Comparison of ENCODE assay signal across 16 cellular contexts in the genomic region with DNA sequence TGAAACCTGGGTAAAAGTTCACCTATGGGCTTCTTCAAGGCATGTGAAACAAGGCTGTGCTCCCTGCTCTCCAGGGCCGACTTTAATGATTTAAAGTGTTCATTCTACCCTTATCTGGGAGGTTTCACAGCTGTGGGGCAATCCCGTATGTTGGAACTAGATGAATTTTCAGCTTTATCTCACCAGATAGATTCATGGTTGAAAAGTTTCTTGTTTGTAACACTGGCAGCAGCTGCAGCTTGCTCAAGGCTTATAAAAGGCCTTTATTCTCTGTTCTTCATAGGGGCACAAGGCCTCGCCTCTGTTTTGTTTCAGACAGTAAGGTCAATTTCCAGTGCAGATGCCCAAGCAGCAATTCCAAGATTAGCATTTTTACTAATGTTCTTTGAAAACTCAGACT.
DNase-seq lines count a peak whose midpoint lies in the region; ATAC-seq and TF ChIP-seq lines count a peak whose summit lies in the region.
"Had no signal": no experiment of that assay in that cellular context is flagged by ENCODE, and none has a peak within 500 bp of the region (broad histone marks: within the 10 kb centered on the region; RNA-seq: fewer than 3 reads in every experiment).

No MANE protein-coding gene starts in this region.

- in situ Hi-C loops in mammary epithelial cell (cut with MboI; ENCODE audit: low sequenced_read_pairs in 2 of 2) = no loop called here

- no peaks in the 10 kb centered on the region for H3K36me3 ChIP-seq in hepatocyte (replicated peaks; ENCODE audit: insufficient read depth, low read depth)
- H3K36me3 ChIP-seq in mammary epithelial cell (ENCODE audit: insufficient read depth, low read length) = no peaks in the 10 kb centered on the region

- no peaks in the 10 kb centered on the region for H3K9me3 ChIP-seq in hepatocyte (ENCODE audit: low read depth)
- H3K9me3 ChIP-seq in mammary epithelial cell (replicated peaks; ENCODE audit: insufficient read depth, low read length) = no peaks in the 10 kb centered on the region
- H3K9me3 ChIP-seq: ascending aorta, Caco-2 had no signal

- no peaks in the 10 kb centered on the region for H4K20me1 ChIP-seq in hepatocyte (ENCODE audit: insufficient read depth, poor library complexity, severe bottlenecking)
- H4K20me1 ChIP-seq in mammary epithelial cell (ENCODE audit: insufficient read depth, low read length) = no peaks in the 10 kb centered on the region

- WGBS in hepatocyte (ENCODE audit: low lambda C conversion rate, missing lambda C conversion rate) = 46% methylated on average over 3 of the region's 3 CpGs
- 46% methylated on average over 3 of the region's 3 CpGs for WGBS in mammary epithelial cell (ENCODE audit: low coverage, missing lambda C conversion rate)

- peak; percentile 13 for DNase-seq in RPMI7951 (ENCODE audit: low read depth)
- DNase-seq in dorsolateral prefrontal cortex = peak in 6 of 10 donors; percentile 34 to 73 (median 54)
- peak; percentile 3 for DNase-seq in hepatocyte (ENCODE audit: low spot score)
- peak; percentile 98 for DNase-seq in pons (ENCODE audit: low spot score)
- DNase-seq in amniotic stem cell (lab: John Stamatoyannopoulos, UW) = no peak
- DNase-seq in stimulated activated CD4-positive, alpha-beta T cell treated with anti-CD3 and anti-CD28 coated beads, Interleukin-2, amount 100 ng/mL, for 24 hours = no peak
- DNase-seq in mammary epithelial cell = no peak
- DNase-seq: activated CD4-positive, alpha-beta T cell treated with anti-CD3 and anti-CD28 coated beads, Interleukin-2, amount 50 U/mL, for 4 hours; activated T-cell treated with anti-CD3 and anti-CD28 coated beads, Interleukin-2, amount 50 U/mL, for 72 hours; Caco-2; NCI-H69; PC-3; stimulated activated CD4-positive, alpha-beta T cell treated with anti-CD3 and anti-CD28 coated beads, Interleukin-12 subunit alpha, Interleukin-12 subunit beta, amount 100 ng/mL, for 4 hours; stimulated activated naive CD8-positive, alpha-beta T cell treated with anti-CD3 and anti-CD28 coated beads, Interleukin-15, Interleukin-2, amounts not matched to agents 100 U/mL and 50 U/mL, for 24 hours had no signal

- no TSS peak for BruUV-seq in mammary epithelial cell (replicated peaks; lab: Mats Ljungman, UMichigan)

- H3K4me2 ChIP-seq in hepatocyte (no peak overlapping the region), mammary epithelial cell (ENCODE audit: insufficient read depth, low read depth, low read length) (no peak overlapping the region)

- dilution Hi-C loops in mammary epithelial cell (cut with HindIII; ENCODE audit: low sequenced_read_pairs) = no loop called here

- H3K4me3 ChIP-seq in dorsolateral prefrontal cortex (peak overlapping the region in 3 of 59 donors; percentile 9 to 35 (median 20)), hepatocyte (no peak overlapping the region), mammary epithelial cell (replicated peaks in 1 of 3; ENCODE audit: insufficient read depth in 1 of 3, low read depth in 2 of 3, low read length in 3 of 3) (no peak overlapping the region)
- H3K4me3 ChIP-seq: ascending aorta had no signal

- H3K27ac ChIP-seq in dorsolateral prefrontal cortex (peak overlapping the region in 57 of 59 donors; percentile 24 to 97 (median 84)), hepatocyte (no peak overlapping the region), mammary epithelial cell (ENCODE audit: insufficient read depth, low read depth, low read length) (no peak overlapping the region)
- H3K27ac ChIP-seq: ascending aorta had no signal

- TF ChIP-seq CTCF in dorsolateral prefrontal cortex (IDR thresholded peaks at IDR 0.05 in 54 of 56, conservative IDR thresholded peaks at IDR 0.05 in 2 of 56; ENCODE audit: low read depth in 1 of 56, partially characterized antibody in 56 of 56) (peak in 4 of 56 donors; percentile 13 to 34 (median 30)), hepatocyte (IDR thresholded peaks at IDR 0.05; ENCODE audit: poor library complexity) (no peak), mammary epithelial cell (conservative IDR thresholded peaks at IDR 0.05 in 1 of 2, IDR thresholded peaks at IDR 0.05 in 1 of 2; ENCODE audit: extremely low read depth in 1 of 2, insufficient read depth in 1 of 2, low read depth in 1 of 2, low read length in 2 of 2) (no peak)

- CTCF ChIA-PET in mammary epithelial cell (lab: Charles Lee; ENCODE audit: low non-redundant PET) = no interaction called here

- H3K4me1 ChIP-seq in hepatocyte (ENCODE audit: insufficient read depth) (peaks cover 6% of the 10 kb centered on the region), mammary epithelial cell (ENCODE audit: insufficient read depth, low read length) (no peaks in the 10 kb centered on the region)
- H3K4me1 ChIP-seq: ascending aorta, Caco-2 had no signal

- H3K27me3 ChIP-seq in dorsolateral prefrontal cortex (no peaks in the 10 kb centered on the region), hepatocyte (no peaks in the 10 kb centered on the region), mammary epithelial cell (ENCODE audit: insufficient read depth, low read length) (no peaks in the 10 kb centered on the region)
- H3K27me3 ChIP-seq: ascending aorta had no signal

- no peak overlapping the region for H3K9ac ChIP-seq in mammary epithelial cell (ENCODE audit: insufficient read depth, low read length)

- H3K79me2 ChIP-seq in hepatocyte = no peaks in the 10 kb centered on the region
- no peaks in the 10 kb centered on the region for H3K79me2 ChIP-seq in mammary epithelial cell (ENCODE audit: insufficient read depth, low read length)

- intact Hi-C loops in dorsolateral prefrontal cortex (cut with DNase I) = loop anchor here in 1 of 2 donors (5.0 to 10.0 kb wide), 2 partner anchors 200 to 672 kb away; a partner anchor contains a TSS
- intact Hi-C loops in mammary epithelial cell (cut with micrococcal nuclease) = no loop called here

- H3K9me2 ChIP-seq in hepatocyte (replicated peaks; ENCODE audit: insufficient read depth) = no peaks in the 10 kb centered on the region

- H2AFZ ChIP-seq in hepatocyte = no peak overlapping the region
- H2AFZ ChIP-seq in mammary epithelial cell (ENCODE audit: low read depth, low read length) = no peak overlapping the region

- ATAC-seq in GM18498 (IDR thresholded peaks at IDR 0.05; ENCODE audit: unreplicated experiment) = no peak
- ATAC-seq: activated T-cell treated with anti-CD3 and anti-CD28 coated beads, Interleukin-2, amount 50 U/mL, for 72 hours; PC-3; stimulated activated naive CD8-positive, alpha-beta T cell treated with anti-CD3 and anti-CD28 coated beads, Interleukin-15, Interleukin-2, amounts not matched to agents 100 U/mL and 50 U/mL, for 24 hours had no signal

Comparison
In these comparisons a context has a peak if more than half of its experiments do, and no peak if none do; other contexts are left out.
1. DNase-seq: peak in RPMI7951 (single experiment), dorsolateral prefrontal cortex (6 of 10), hepatocyte (single experiment) and pons (single experiment); none in amniotic stem cell (single experiment), stimulated activated CD4-positive, alpha-beta T cell treated with anti-CD3 and anti-CD28 coated beads, Interleukin-2, amount 100 ng/mL, for 24 hours (0 of 2) and mammary epithelial cell (single experiment).
2. H3K27ac ChIP-seq: peak in dorsolateral prefrontal cortex (57 of 59); none in hepatocyte (single experiment) and mammary epithelial cell (single experiment).